23 cellular contexts compared by ENCODE assay signal in genomic region chr20:63065911-63066310, GRCh38. TPM values are rescaled to one million over a fixed set of nuclear protein-coding genes. Genes with fewer than 3 reads are reported as not detected.
"Had no signal": no experiment of that assay in that cellular context is flagged by ENCODE, and none has a peak within 500 bp of the region (broad histone marks: within the 10 kb centered on the region; RNA-seq: fewer than 3 reads in every experiment).

No MANE protein-coding gene starts in this region.

- H3K4me3 ChIP-seq: gastrocnemius medialis, heart left ventricle, upper lobe of left lung had no signal

- H3K9me3 ChIP-seq: gastrocnemius medialis, heart left ventricle, neutrophil, upper lobe of left lung had no signal

- H3K36me3 ChIP-seq: brain microvascular endothelial cell, gastrocnemius medialis, heart left ventricle, neutrophil, upper lobe of left lung had no signal

- H3K9me3 Mint-ChIP-seq: activated CD8-positive, alpha-beta T cell treated with anti-CD3 and anti-CD28 coated beads for 36 hours; activated T-helper 17 cell treated with anti-CD3 and anti-CD28 coated beads, Interleukin-2, amount 50 U/mL, for 72 hours; stimulated activated naive CD8-positive, alpha-beta T cell treated with anti-CD3 and anti-CD28 coated beads, Interleukin-15, Interleukin-2, amounts not matched to agents 100 ng/mL and 50 ng/mL, for 24 hours; T-cell had no signal

- ATAC-seq: activated CD8-positive, alpha-beta T cell treated with anti-CD3 and anti-CD28 coated beads for 36 hours; activated T-helper 17 cell treated with anti-CD3 and anti-CD28 coated beads, Interleukin-2, amount 50 U/mL, for 72 hours; esophagus mucosa; gastrocnemius medialis; heart left ventricle; naive thymus-derived CD4-positive, alpha-beta T cell; T-cell had no signal

- H3K27me3 ChIP-seq: brain microvascular endothelial cell had no signal

- H3K27ac ChIP-seq: brain microvascular endothelial cell, gastrocnemius medialis, heart left ventricle, neutrophil, upper lobe of left lung had no signal

- H3K4me1 ChIP-seq: gastrocnemius medialis, upper lobe of left lung had no signal

- DNase-seq: activated CD4-positive, alpha-beta T cell treated with anti-CD3 and anti-CD28 coated beads, Interleukin-2, amount 10 ng/mL, durations not matched to agents 24 days and 14 days; activated CD8-positive, alpha-beta T cell treated with anti-CD3 and anti-CD28 coated beads for 36 hours; activated naive CD4-positive, alpha-beta T cell treated with Interleukin-2 at 50 U/mL for 16 hours; activated T-cell treated with anti-CD3 and anti-CD28 coated beads, Interleukin-2, amount 50 U/mL, for 1 hour; brain microvascular endothelial cell; cortex of kidney; effector CD4-positive, alpha-beta T cell; gastrocnemius medialis; mesendoderm; naive thymus-derived CD4-positive, alpha-beta T cell; stimulated activated CD4-positive, alpha-beta T cell treated with anti-CD3 and anti-CD28 coated beads, Interleukin-2, amount 100 ng/mL, for 48 hours; T-cell; upper lobe of left lung had no signal

- H3K4me1 Mint-ChIP-seq: activated CD4-positive, alpha-beta T cell treated with anti-CD3 and anti-CD28 coated beads, Interleukin-2, amount 10 ng/mL, durations not matched to agents 24 days and 14 days; activated T-helper 17 cell treated with anti-CD3 and anti-CD28 coated beads, Interleukin-2, amount 50 U/mL, for 72 hours had no signal

- H3K27ac Mint-ChIP-seq: activated CD4-positive, alpha-beta T cell treated with anti-CD3 and anti-CD28 coated beads, Interleukin-2, amount 10 ng/mL, durations not matched to agents 24 days and 14 days; activated CD8-positive, alpha-beta T cell treated with anti-CD3 and anti-CD28 coated beads for 36 hours; activated T-helper 17 cell treated with anti-CD3 and anti-CD28 coated beads, Interleukin-2, amount 50 U/mL, for 72 hours; naive thymus-derived CD4-positive, alpha-beta T cell; stimulated activated naive CD8-positive, alpha-beta T cell treated with anti-CD3 and anti-CD28 coated beads, Interleukin-15, Interleukin-2, amounts not matched to agents 100 ng/mL and 50 ng/mL, for 24 hours; T-cell had no signal

- H3K4me3 Mint-ChIP-seq: activated CD4-positive, alpha-beta T cell treated with anti-CD3 and anti-CD28 coated beads, Interleukin-2, amount 10 ng/mL, durations not matched to agents 24 days and 14 days; activated CD8-positive, alpha-beta T cell treated with anti-CD3 and anti-CD28 coated beads for 36 hours; activated T-helper 17 cell treated with anti-CD3 and anti-CD28 coated beads, Interleukin-2, amount 50 U/mL, for 72 hours; naive thymus-derived CD4-positive, alpha-beta T cell; stimulated activated naive CD8-positive, alpha-beta T cell treated with anti-CD3 and anti-CD28 coated beads, Interleukin-15, Interleukin-2, amounts not matched to agents 100 ng/mL and 50 ng/mL, for 24 hours; T-cell had no signal

- H3K36me3 Mint-ChIP-seq: T-cell had no signal

RNA-seq across cellular contexts. Expression of gene BHLHE23, which starts 59.1 kb away (rescaled TPM):
- total RNA-seq: activated CD4-positive, alpha-beta T cell treated with anti-CD3 and anti-CD28 coated beads, Interleukin-2, amount 10 ng/mL, durations not matched to agents 24 days and 14 days; activated CD8-positive, alpha-beta T cell treated with anti-CD3 and anti-CD28 coated beads for 36 hours; activated T-helper 17 cell treated with anti-CD3 and anti-CD28 coated beads, Interleukin-2, amount 50 U/mL, for 72 hours; esophagus mucosa; gastrocnemius medialis; heart left ventricle; kidney epithelial cell; liver; mucosa of gallbladder; naive thymus-derived CD4-positive, alpha-beta T cell; renal cortical epithelial cell; skeletal muscle tissue; T-cell; upper lobe of left lung had no signal
- polyA plus RNA-seq: heart left ventricle; liver; naive thymus-derived CD4-positive, alpha-beta T cell had no signal
